Comparison of ENCODE assay signal across 10 cellular contexts in genomic region chr3:42653303-42653559, GRCh38. TPM values are rescaled to one million over a fixed set of nuclear protein-coding genes. Genes with fewer than 3 reads are reported as not detected.
DNase-seq lines count a peak whose midpoint lies in the region; ATAC-seq and TF ChIP-seq lines count a peak whose summit lies in the region.
"Had no signal": no experiment of that assay in that cellular context is flagged by ENCODE, and none has a peak within 500 bp of the region (broad histone marks: within the 10 kb centered on the region; RNA-seq: fewer than 3 reads in every experiment).

No MANE protein-coding gene starts in this region.

- no peak overlapping the region for H3K4me3 ChIP-seq in CD4-positive, alpha-beta memory T cell (ENCODE audit: low read length in 2 of 2)
- H3K4me3 ChIP-seq in SK-N-MC (peak overlapping the region; percentile 74), ovary (peak overlapping the region; percentile 88)

- DNase-seq in CD4-positive, alpha-beta memory T cell, result no peak
- DNase-seq in SK-N-MC (ENCODE audit: low read depth, low spot score) (no peak), ovary (no peak), AG08396 (ENCODE audit: low spot score) (no peak)
- no peak for DNase-seq in stimulated activated naive CD4-positive, alpha-beta T cell treated with Interleukin-2 at 50 U/mL for 16 hours (lab: John Stamatoyannopoulos, UW)
- DNase-seq in stimulated activated CD4-positive, alpha-beta T cell treated with anti-CD3 and anti-CD28 coated beads, Interleukin-4, amount 100 ng/mL, for 1 hour, result no peak
- DNase-seq: NCI-H510A treated with DMSO at 0.1 percent for 48 hours had no signal

- ATAC-seq in esophagus mucosa (peak; percentile 3), GM18498 (IDR thresholded peaks at IDR 0.05; ENCODE audit: unreplicated experiment) (no peak)

- POLR2A ChIA-PET in CD4-positive, alpha-beta memory T cell (lab: Charles Lee; ENCODE audit: partially characterized antibody), result interaction anchor here (1.8 kb wide), 1 partner anchor 52 kb away, joined by 12 read pairs; the partner anchor contains the start of gene NKTR

- H3K9ac ChIP-seq in SK-N-MC (ENCODE audit: insufficient read length), result no peak overlapping the region

- TF ChIP-seq CTCF in ovary (IDR thresholded peaks at IDR 0.05), result no peak

- intact Hi-C loops in CD4-positive, alpha-beta memory T cell (cut with micrococcal nuclease), result loop anchor here (10.0 kb wide), 1 partner anchor 92 kb away; no protein-coding TSS in a partner anchor
- intact Hi-C loops in ovary (cut with DNase I), result loop anchor here in 2 of 4 donors (5.0 to 10.0 kb wide), 2 partner anchors 51 to 92 kb away; partner anchors contain the start of gene NKTR (in 1 of the 2)

- H3K4me1 Mint-ChIP-seq in CD4-positive, alpha-beta memory T cell, result peaks cover 6 to 27% (median 19%) of the 10 kb centered on the region in 4 donors

- 9 to 18% (median 11%) methylated on average over 3 of the region's 3 CpGs for WGBS in ovary, 3 donors

- H3K36me3 Mint-ChIP-seq in CD4-positive, alpha-beta memory T cell, result peaks cover 6 to 9% of the 10 kb centered on the region in 2 donors

- no peaks in the 10 kb centered on the region for H3K27me3 ChIP-seq in CD4-positive, alpha-beta memory T cell (ENCODE audit: insufficient read depth, low read length)
- no peaks in the 10 kb centered on the region for H3K27me3 ChIP-seq in ovary

- no peaks in the 10 kb centered on the region for H3K9me3 ChIP-seq in CD4-positive, alpha-beta memory T cell (ENCODE audit: control insufficient read depth in 1 of 2, low read length in 2 of 2)
- no peaks in the 10 kb centered on the region for H3K9me3 ChIP-seq in SK-N-MC (ENCODE audit: low read depth, low read length)
- H3K9me3 ChIP-seq in ovary, result no peaks in the 10 kb centered on the region

- H3K4me1 ChIP-seq in CD4-positive, alpha-beta memory T cell (ENCODE audit: insufficient read depth, low read length), result peaks cover 28% of the 10 kb centered on the region
- H3K4me1 ChIP-seq in ovary (ENCODE audit: insufficient read depth), result peaks cover 16% of the 10 kb centered on the region

- TF ChIP-seq EP300 in ovary (IDR thresholded peaks at IDR 0.05), result no peak

- H3K27ac ChIP-seq in CD4-positive, alpha-beta memory T cell (ENCODE audit: low read depth, low read length), result no peak overlapping the region
- H3K27ac ChIP-seq in SK-N-MC (no peak overlapping the region), ovary (peak overlapping the region; percentile 95 to 98)

- H3K27ac Mint-ChIP-seq in CD4-positive, alpha-beta memory T cell, result peak overlapping the region in 4 of 7 donors; percentile 18 to 79 (median 30)

- H3K4me3 Mint-ChIP-seq in CD4-positive, alpha-beta memory T cell, result peak overlapping the region; percentile 62 to 95 (median 86)

- no peaks in the 10 kb centered on the region for H3K27me3 Mint-ChIP-seq in CD4-positive, alpha-beta memory T cell

- H3K36me3 ChIP-seq in CD4-positive, alpha-beta memory T cell (ENCODE audit: insufficient read depth, low read length), result no peaks in the 10 kb centered on the region
- no peaks in the 10 kb centered on the region for H3K36me3 ChIP-seq in SK-N-MC (ENCODE audit: insufficient read depth, low read length)
- H3K36me3 ChIP-seq in ovary, result no peaks in the 10 kb centered on the region

- peaks cover 0 to 2% (median 0%) of the 10 kb centered on the region in 8 donors for H3K9me3 Mint-ChIP-seq in CD4-positive, alpha-beta memory T cell

- CTCF ChIA-PET in CD4-positive, alpha-beta memory T cell (lab: Charles Lee; ENCODE audit: partially characterized antibody), result interaction anchor here (1.5 to 2.9 kb wide), 2 partner anchors 11 to 39 kb away, joined by 5 to 6 read pairs; no protein-coding TSS in a partner anchor

- TF ChIP-seq POLR2A in ovary (IDR thresholded peaks at IDR 0.05), result no peak

RNA-seq across cellular contexts. Expression of gene ZBTB47, which starts 0.3 kb away (rescaled TPM):
- 1 to 10 TPM; 1.4 to 1.8 TPM for total RNA-seq in CD4-positive, alpha-beta memory T cell
- not detected for polyA plus RNA-seq in CD4-positive, alpha-beta memory T cell
- total RNA-seq in esophagus mucosa (3.7 TPM), ovary (10 to 100 TPM; 14.1 to 41.9 (median 35.1) TPM)
- 10 to 100 TPM in 1 of 2 donors, 1 to 10 TPM in 1; 7.7 to 18.8 TPM for polyA plus RNA-seq in ovary

RNA-seq across cellular contexts. Expression of gene KLHL40, which starts 32.1 kb away (rescaled TPM):
- total RNA-seq in CD4-positive, alpha-beta memory T cell, result not detected
- not detected for polyA plus RNA-seq in CD4-positive, alpha-beta memory T cell
- total RNA-seq in esophagus mucosa, result not detected
- not detected for total RNA-seq in ovary
- polyA plus RNA-seq in ovary, result not detected
- total RNA-seq: glomerular endothelial cell had no signal

RNA-seq across cellular contexts. Expression of gene HHATL, which starts 49.4 kb away (rescaled TPM):
- total RNA-seq in CD4-positive, alpha-beta memory T cell, result not detected
- polyA plus RNA-seq in CD4-positive, alpha-beta memory T cell, result not detected
- total RNA-seq in esophagus mucosa (not detected), ovary (1 to 10 TPM in 1 of 7 donors, under 1 TPM in 2, not detected in 4; 0.25 to 1.3 (median 0.79) TPM)
- polyA plus RNA-seq in ovary, result under 1 TPM in 1 of 2 donors, not detected in 1; 0.12 TPM
- total RNA-seq: glomerular endothelial cell had no signal

RNA-seq across cellular contexts. Expression of gene NKTR, which starts 52.7 kb away (rescaled TPM):
- total RNA-seq in CD4-positive, alpha-beta memory T cell, result 100 to 1,000 TPM; 256 to 269 TPM
- 10 to 100 TPM in 1 of 2 donors, 1 to 10 TPM in 1; 8.9 to 23.2 TPM for polyA plus RNA-seq in CD4-positive, alpha-beta memory T cell
- total RNA-seq in esophagus mucosa (25.4 TPM), ovary (100 to 1,000 TPM in 1 of 7 donors, 10 to 100 TPM in 6; 68.6 to 114 (median 89.7) TPM)
- polyA plus RNA-seq in ovary, result 10 to 100 TPM; 26.2 to 61.5 TPM

Comparison
In these comparisons a context has a peak if more than half of its experiments do, and no peak if none do; other contexts are left out.
1. H3K27ac ChIP-seq: peak in ovary (2 of 2); none in CD4-positive, alpha-beta memory T cell (single experiment) and SK-N-MC (single experiment).
2. H3K4me3 ChIP-seq: peak in SK-N-MC (single experiment) and ovary (single experiment); none in CD4-positive, alpha-beta memory T cell (0 of 2).